Comparison of ENCODE assay signal across 8 cellular contexts in genomic region chr12:753401-754237, GRCh38. TPM values are rescaled to one million over a fixed set of nuclear protein-coding genes. Genes with fewer than 3 reads are reported as not detected.
DNase-seq lines count a peak whose midpoint lies in the region; ATAC-seq lines count a peak whose summit lies in the region.

No MANE protein-coding gene starts in this region.

- H3K36me3 Mint-ChIP-seq in activated CD4-positive, alpha-beta T cell treated with anti-CD3 and anti-CD28 coated beads, Interleukin-2, amount 10 ng/mL, durations not matched to agents 7 days and 5 days (ENCODE audit: low read depth) = peaks cover 38% of the 10 kb centered on the region

- H3K27me3 ChIP-seq in ectodermal cell (ENCODE audit: control insufficient read depth, insufficient read depth, low read length, poor library complexity, severe bottlenecking) = no peaks in the 10 kb centered on the region
- H3K27me3 ChIP-seq in mesendoderm (ENCODE audit: insufficient read depth, low read length, poor library complexity) = no peaks in the 10 kb centered on the region

- WGBS in ectodermal cell, 2 experiments = 0% methylated on average over 81 of the region's 81 CpGs
- WGBS in mesendoderm (ENCODE audit: extremely low coverage, insufficient coverage, low lambda C conversion rate) = no CpG with 5 or more reads among the region's 81 CpGs

- H3K4me3 ChIP-seq in ectodermal cell (ENCODE audit: insufficient read depth, low read depth, low read length) (peak overlapping the region; percentile 91), mesendoderm (ENCODE audit: low read length) (peak overlapping the region; percentile 62)

- peaks cover 4% of the 10 kb centered on the region for H3K79me1 ChIP-seq in mesendoderm (ENCODE audit: low read length)

- no peaks in the 10 kb centered on the region for H3K27me3 Mint-ChIP-seq in activated CD4-positive, alpha-beta T cell treated with anti-CD3 and anti-CD28 coated beads, Interleukin-2, amount 10 ng/mL, durations not matched to agents 7 days and 5 days

- POLR2A ChIA-PET in activated CD4-positive, alpha-beta T cell treated with anti-CD3 and anti-CD28 coated beads, Interleukin-2, amount 10 ng/mL, durations not matched to agents 7 days and 5 days (lab: Charles Lee) = interaction anchor here (0.6 to 1.1 kb wide), 2 partner anchors 57 to 206 kb away, joined by 3 to 5 read pairs; no protein-coding TSS in a partner anchor

- H3K18ac ChIP-seq in mesendoderm (ENCODE audit: low read length) = peak overlapping the region; percentile 99

- ATAC-seq in GM19025 (IDR thresholded peaks at IDR 0.05; ENCODE audit: low read depth, unreplicated experiment) = peak; percentile 2

- H3K36me3 ChIP-seq in ectodermal cell (ENCODE audit: control insufficient read depth, insufficient read depth, low read length) (no peaks in the 10 kb centered on the region), mesendoderm (ENCODE audit: control insufficient read depth, insufficient read depth, low read length) (no peaks in the 10 kb centered on the region)

- peak overlapping the region; percentile 98 for H3K56ac ChIP-seq in mesendoderm (ENCODE audit: low read length)

- H3K9ac ChIP-seq in mesendoderm (ENCODE audit: low read length) = peak overlapping the region; percentile 92

- no peak overlapping the region for H2AK5ac ChIP-seq in mesendoderm (ENCODE audit: low read length)

- DNase-seq in AG08396 (ENCODE audit: low spot score) (peak; percentile 27), HuH-7 (ENCODE audit: low spot score) (peak; percentile 40), mesendoderm (peak; percentile 76), GOT3 (lab: John Stamatoyannopoulos, UW) (no peak)
- DNase-seq in activated CD4-positive, alpha-beta T cell treated with anti-CD3 and anti-CD28 coated beads, Interleukin-2, amount 10 ng/mL, durations not matched to agents 7 days and 5 days = peak; percentile 44
- peak; percentile 15 to 30 for DNase-seq in stimulated activated CD8-positive, alpha-beta memory T cell treated with anti-CD3 and anti-CD28 coated beads, Interleukin-2, amount 100 ng/mL, for 48 hours (ENCODE audit: low read depth in 2 of 2)

- peaks cover 42% of the 10 kb centered on the region for H3K79me2 ChIP-seq in mesendoderm (ENCODE audit: control insufficient read depth, insufficient read depth, low read length)

- H4K8ac ChIP-seq in mesendoderm (ENCODE audit: low read depth, low read length) = no peak overlapping the region

- H3K9me3 Mint-ChIP-seq in activated CD4-positive, alpha-beta T cell treated with anti-CD3 and anti-CD28 coated beads, Interleukin-2, amount 10 ng/mL, durations not matched to agents 7 days and 5 days = no peaks in the 10 kb centered on the region

- no peak overlapping the region for H2BK120ac ChIP-seq in mesendoderm (ENCODE audit: low read depth, low read length)

- no peak overlapping the region for H3K4ac ChIP-seq in mesendoderm (ENCODE audit: low read depth, low read length)

- H3K27ac ChIP-seq in ectodermal cell (ENCODE audit: insufficient read depth, low read depth, low read length, poor library complexity, severe bottlenecking) (no peak overlapping the region), mesendoderm (ENCODE audit: low read depth, low read length) (peak overlapping the region; percentile 97)

- H3K4me1 Mint-ChIP-seq in activated CD4-positive, alpha-beta T cell treated with anti-CD3 and anti-CD28 coated beads, Interleukin-2, amount 10 ng/mL, durations not matched to agents 7 days and 5 days = peaks cover 33% of the 10 kb centered on the region

- no peaks in the 10 kb centered on the region for H3K9me3 ChIP-seq in ectodermal cell (ENCODE audit: control insufficient read depth, low read length)

- no peak overlapping the region for H4K5ac ChIP-seq in mesendoderm (ENCODE audit: low read length)

- CTCF ChIA-PET in activated CD4-positive, alpha-beta T cell treated with anti-CD3 and anti-CD28 coated beads, Interleukin-2, amount 10 ng/mL, durations not matched to agents 7 days and 5 days (lab: Charles Lee) = interaction anchor here (0.6 to 6.1 kb wide), 16 partner anchors 13 to 466 kb away, joined by 3 to 91 read pairs (median 5); partner anchors contain the start of gene NINJ2

- H3K4me2 ChIP-seq in mesendoderm (ENCODE audit: low read length) = peak overlapping the region; percentile 98

- H3K4me1 ChIP-seq in ectodermal cell (ENCODE audit: control insufficient read depth, insufficient read depth, low read length) (peaks cover 16% of the 10 kb centered on the region), mesendoderm (ENCODE audit: control insufficient read depth, low read depth, low read length) (no peaks in the 10 kb centered on the region)

- peak overlapping the region; percentile 97 for H3K4me3 Mint-ChIP-seq in activated CD4-positive, alpha-beta T cell treated with anti-CD3 and anti-CD28 coated beads, Interleukin-2, amount 10 ng/mL, durations not matched to agents 7 days and 5 days

- peak overlapping the region; percentile 69 for H3K23ac ChIP-seq in mesendoderm (ENCODE audit: low read length)

- no peak overlapping the region for H2BK15ac ChIP-seq in mesendoderm (replicated peaks; ENCODE audit: low read depth)

- H3K27ac Mint-ChIP-seq in activated CD4-positive, alpha-beta T cell treated with anti-CD3 and anti-CD28 coated beads, Interleukin-2, amount 10 ng/mL, durations not matched to agents 7 days and 5 days = peak overlapping the region; percentile 91

- H2BK5ac ChIP-seq in mesendoderm (ENCODE audit: low read length) = no peak overlapping the region

RNA-seq across cellular contexts. Expression of gene WNK1, which starts 1.2 kb away (rescaled TPM):
- total RNA-seq in activated CD4-positive, alpha-beta T cell treated with anti-CD3 and anti-CD28 coated beads, Interleukin-2, amount 10 ng/mL, durations not matched to agents 7 days and 5 days = 100 to 1,000 TPM; 162 to 170 TPM
- 144 TPM for polyA plus RNA-seq in ectodermal cell (2013, experiment 1 of 4)
- 152 TPM for polyA plus RNA-seq in ectodermal cell (2013, experiment 2 of 4)
- 108 TPM for polyA plus RNA-seq in ectodermal cell (2013, experiment 3 of 4)
- polyA plus RNA-seq in ectodermal cell (2013, experiment 4 of 4) = 127 TPM
- polyA plus RNA-seq in mesendoderm (2013, experiment 1 of 2) = 61.9 TPM
- 59.9 TPM for polyA plus RNA-seq in mesendoderm (2013, experiment 2 of 2)
